ENCODE assay signal across 2 cellular contexts in the genomic region with DNA sequence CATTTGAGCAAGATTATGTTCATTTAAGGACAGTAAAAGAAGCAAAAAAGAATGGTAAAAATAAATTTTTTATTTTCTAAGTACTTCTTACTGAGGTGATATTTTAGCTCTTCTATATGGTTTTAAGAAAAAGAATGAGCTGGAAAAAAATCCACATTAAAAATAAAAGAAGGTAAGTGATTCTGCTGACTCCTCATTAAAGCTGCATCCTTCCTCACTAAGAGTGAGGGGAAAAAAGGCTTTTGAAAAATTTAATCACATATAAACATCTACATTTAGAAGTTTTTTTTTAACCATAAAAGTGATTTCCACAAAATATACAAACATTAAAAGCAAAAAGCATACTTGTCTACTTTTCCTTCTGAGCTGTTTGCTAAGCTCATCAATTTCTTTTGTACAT.
A peak's percentile ranks its signal among the peaks of the same experiment; 100 is the strongest.
TF ChIP-seq lines count a peak whose summit lies in the region.

No MANE protein-coding gene starts in this region.

TF ChIP-seq in HepG2, 621 proteins besides CTCF, POLR2A, EP300 and RAD21:
- TF ChIP-seq MAFF (IDR thresholded peaks at IDR 0.05; ENCODE audit: low read depth, low read length) (peak; percentile 62), MAFK (conservative IDR thresholded peaks at IDR 0.05 in 1 of 2, IDR thresholded peaks at IDR 0.05 in 1 of 2; ENCODE audit: low read length in 2 of 2) (peak; percentile 67 to 76; a peak in 3 of 4 replicates)
- TF ChIP-seq, protein P1, sequence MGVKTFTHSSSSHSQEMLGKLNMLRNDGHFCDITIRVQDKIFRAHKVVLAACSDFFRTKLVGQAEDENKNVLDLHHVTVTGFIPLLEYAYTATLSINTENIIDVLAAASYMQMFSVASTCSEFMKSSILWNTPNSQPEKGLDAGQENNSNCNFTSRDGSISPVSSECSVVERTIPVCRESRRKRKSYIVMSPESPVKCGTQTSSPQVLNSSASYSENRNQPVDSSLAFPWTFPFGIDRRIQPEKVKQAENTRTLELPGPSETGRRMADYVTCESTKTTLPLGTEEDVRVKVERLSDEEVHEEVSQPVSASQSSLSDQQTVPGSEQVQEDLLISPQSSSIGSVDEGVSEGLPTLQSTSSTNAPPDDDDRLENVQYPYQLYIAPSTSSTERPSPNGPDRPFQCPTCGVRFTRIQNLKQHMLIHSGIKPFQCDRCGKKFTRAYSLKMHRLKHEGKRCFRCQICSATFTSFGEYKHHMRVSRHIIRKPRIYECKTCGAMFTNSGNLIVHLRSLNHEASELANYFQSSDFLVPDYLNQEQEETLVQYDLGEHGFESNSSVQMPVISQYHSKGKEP (CRISPR knock-in tag; IDR thresholded peaks at IDR 0.05): no peak

TF ChIP-seq in K562, 482 proteins besides CTCF, POLR2A, EP300 and RAD21:
- TF ChIP-seq TAL1 (IDR thresholded peaks at IDR 0.05): no peak
- TF ChIP-seq DIDO1 (tag; IDR thresholded peaks at IDR 0.05; ENCODE audit: low read depth): no peak
- no peak for TF ChIP-seq ZNF12 (CRISPR knock-in tag; IDR thresholded peaks at IDR 0.05)
- TF ChIP-seq KAT2B (IDR thresholded peaks at IDR 0.05; ENCODE audit: low read depth, low read length): no peak
- no peak for TF ChIP-seq SRSF1 (IDR thresholded peaks at IDR 0.05; ENCODE audit: low read depth, low read length)
- TF ChIP-seq ZNF324 (CRISPR knock-in tag; IDR thresholded peaks at IDR 0.05): no peak
- TF ChIP-seq ZNF316 (IDR thresholded peaks at IDR 0.05): peak; percentile 57
- no peak for TF ChIP-seq PML (IDR thresholded peaks at IDR 0.05; ENCODE audit: low read length)
- TF ChIP-seq U2AF2 (optimal IDR thresholded peaks at IDR 0.05; ENCODE audit: low read depth, low read length): no peak
- TF ChIP-seq TBP (optimal IDR thresholded peaks at IDR 0.05; ENCODE audit: low read depth, low read length): no peak
- no peak for TF ChIP-seq KLF6 (CRISPR knock-in tag; IDR thresholded peaks at IDR 0.05; ENCODE audit: borderline replicate concordance)
- no peak for TF ChIP-seq EP400 (IDR thresholded peaks at IDR 0.05)
- TF ChIP-seq, protein P2, sequence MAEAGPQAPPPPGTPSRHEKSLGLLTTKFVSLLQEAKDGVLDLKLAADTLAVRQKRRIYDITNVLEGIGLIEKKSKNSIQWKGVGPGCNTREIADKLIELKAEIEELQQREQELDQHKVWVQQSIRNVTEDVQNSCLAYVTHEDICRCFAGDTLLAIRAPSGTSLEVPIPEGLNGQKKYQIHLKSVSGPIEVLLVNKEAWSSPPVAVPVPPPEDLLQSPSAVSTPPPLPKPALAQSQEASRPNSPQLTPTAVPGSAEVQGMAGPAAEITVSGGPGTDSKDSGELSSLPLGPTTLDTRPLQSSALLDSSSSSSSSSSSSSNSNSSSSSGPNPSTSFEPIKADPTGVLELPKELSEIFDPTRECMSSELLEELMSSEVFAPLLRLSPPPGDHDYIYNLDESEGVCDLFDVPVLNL (CRISPR knock-in tag; IDR thresholded peaks at IDR 0.05; ENCODE audit: low read depth): no peak
- no peak for TF ChIP-seq ZKSCAN3 (CRISPR knock-in tag; IDR thresholded peaks at IDR 0.05)
- peak; percentile 34 for TF ChIP-seq MAFF (IDR thresholded peaks at IDR 0.05; ENCODE audit: low read length)
- TF ChIP-seq CC2D1A (IDR thresholded peaks at IDR 0.05): no peak
- TF ChIP-seq NCOA4 (IDR thresholded peaks at IDR 0.05; ENCODE audit: partially characterized antibody): no peak
- TF ChIP-seq TRIM24 (IDR thresholded peaks at IDR 0.05): no peak
- TF ChIP-seq KLF16 (IDR thresholded peaks at IDR 0.05): no peak
- TF ChIP-seq C11orf30 (IDR thresholded peaks at IDR 0.05; ENCODE audit: low read depth): peak; percentile 30; the same call in 1 of the 2 replicates
